ENCODE assay signal across 8 cellular contexts in the genomic region with DNA sequence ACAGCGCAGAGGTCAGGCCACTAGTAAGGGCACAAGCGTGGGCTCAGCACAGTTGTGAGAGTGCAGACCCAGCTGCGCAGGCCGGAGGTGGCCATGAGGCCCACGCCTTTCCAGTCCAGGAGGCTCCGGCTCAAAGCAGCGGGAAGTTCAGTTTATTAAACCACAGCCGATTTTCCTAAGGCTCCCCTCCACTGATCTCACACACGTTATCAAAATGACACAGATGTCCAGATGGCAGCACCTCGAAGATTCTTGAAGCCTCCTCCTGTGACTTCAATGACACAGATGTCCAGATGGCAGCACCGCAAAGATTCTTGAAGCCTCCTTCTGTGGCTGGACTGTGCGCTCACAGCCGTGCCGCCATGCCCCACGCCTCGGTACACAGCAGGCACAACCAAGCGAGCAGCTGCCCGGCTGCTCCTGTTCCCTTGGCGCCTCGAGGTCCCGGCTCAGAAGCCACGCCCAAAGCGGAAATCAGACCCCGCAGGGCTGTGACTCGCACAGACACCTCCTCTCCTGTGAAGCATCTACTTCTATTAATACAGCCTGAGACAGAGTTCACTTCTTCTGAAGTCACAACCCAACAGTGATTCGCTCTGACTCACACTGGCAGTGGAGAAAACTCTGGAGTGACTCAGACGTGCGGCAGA.
DNase-seq lines count a peak whose midpoint lies in the region; ATAC-seq and TF ChIP-seq lines count a peak whose summit lies in the region.

No MANE protein-coding gene starts in this region.

- DNase-seq in Daoy (ENCODE audit: low read depth), result peak; percentile 93
- peak; percentile 87 for DNase-seq in NB4 (ENCODE audit: low read depth)
- peak; percentile 77 for DNase-seq in activated CD8-positive, alpha-beta memory T cell treated with anti-CD3 and anti-CD28 coated beads for 24 hours
- DNase-seq in fibroblast of pulmonary artery (ENCODE audit: low read depth), result peak; percentile 86
- DNase-seq in stimulated activated CD4-positive, alpha-beta T cell treated with anti-CD3 and anti-CD28 coated beads, Interleukin-1b, Interleukin-23, amount 100 ng/mL, for 24 hours (ENCODE audit: low read depth in 4 of 4, low spot score in 1 of 4), result peak; percentile 22 to 74 (median 42)
- DNase-seq in KBM-7, result no peak
- DNase-seq in NCI-H446 treated with DMSO at 0.1 percent for 48 hours (lab: John Stamatoyannopoulos, UW), result no peak

- no peak for ATAC-seq in HG02763 (IDR thresholded peaks at IDR 0.05; ENCODE audit: unreplicated experiment)

- in situ Hi-C loops in KBM-7 (cut with MboI; ENCODE audit: low pct_unique_long_range_greater_than_20kb, low sequenced_read_pairs), result no loop called here

- no peak for TF ChIP-seq CTCF in NB4 (IDR thresholded peaks at IDR 0.05; ENCODE audit: low read depth, low read length)
- no peak for TF ChIP-seq CTCF in fibroblast of pulmonary artery (IDR thresholded peaks at IDR 0.05; ENCODE audit: low read length, missing control alignments)

- H3K4me3 ChIP-seq in NB4 (ENCODE audit: low read depth, low read length) (no peak overlapping the region), fibroblast of pulmonary artery (replicated peaks; ENCODE audit: low read depth, low read length) (no peak overlapping the region)

- peak; percentile 57 for TF ChIP-seq POLR2A in NB4 (IDR thresholded peaks at IDR 0.05; ENCODE audit: extremely low read depth, insufficient read length)

Comparison
In these comparisons a context has a peak if more than half of its experiments do, and no peak if none do; other contexts are left out.
1. DNase-seq: peak in Daoy (single experiment), NB4 (single experiment), activated CD8-positive, alpha-beta memory T cell treated with anti-CD3 and anti-CD28 coated beads for 24 hours (single experiment), fibroblast of pulmonary artery (single experiment) and stimulated activated CD4-positive, alpha-beta T cell treated with anti-CD3 and anti-CD28 coated beads, Interleukin-1b, Interleukin-23, amount 100 ng/mL, for 24 hours (4 of 4); none in KBM-7 (single experiment) and NCI-H446 treated with DMSO at 0.1 percent for 48 hours (single experiment).